In the genomic region with DNA sequence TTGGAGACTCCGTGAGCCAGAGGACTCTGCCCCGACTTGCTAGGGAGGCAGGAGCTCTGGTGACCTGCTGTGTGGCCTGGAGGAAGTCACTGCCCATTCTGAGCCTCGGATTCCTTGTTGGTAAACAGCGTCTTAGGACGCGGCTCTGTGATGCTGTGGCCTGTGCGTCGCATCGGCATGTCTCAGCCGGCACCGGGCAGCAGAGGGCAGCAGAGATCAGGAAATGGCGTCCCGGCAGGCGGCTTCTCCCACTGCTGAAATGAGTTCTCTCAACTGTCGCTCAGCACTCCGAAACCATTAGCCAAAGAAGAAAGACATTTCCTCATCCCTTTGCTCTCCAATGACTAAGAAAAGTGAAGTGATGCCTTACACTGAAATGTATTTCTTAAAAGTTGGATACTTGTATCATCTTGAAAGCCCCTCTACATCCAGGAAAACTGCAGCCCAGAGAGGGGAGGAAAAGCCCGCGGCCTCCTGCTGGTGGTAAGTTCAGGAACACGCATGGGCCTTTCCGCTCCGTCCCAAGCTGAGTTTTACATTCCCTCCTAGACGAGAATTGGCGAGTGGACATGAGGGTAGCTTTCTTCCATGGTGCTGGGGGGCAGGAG, we compare ENCODE assay signal across 1 cellular context.
TF ChIP-seq lines count a peak whose summit lies in the region.

No MANE protein-coding gene starts in this region.

TF ChIP-seq in GM12878, 131 proteins besides CTCF, POLR2A, EP300 and RAD21 (continued from another document):
- TF ChIP-seq, protein P1, sequence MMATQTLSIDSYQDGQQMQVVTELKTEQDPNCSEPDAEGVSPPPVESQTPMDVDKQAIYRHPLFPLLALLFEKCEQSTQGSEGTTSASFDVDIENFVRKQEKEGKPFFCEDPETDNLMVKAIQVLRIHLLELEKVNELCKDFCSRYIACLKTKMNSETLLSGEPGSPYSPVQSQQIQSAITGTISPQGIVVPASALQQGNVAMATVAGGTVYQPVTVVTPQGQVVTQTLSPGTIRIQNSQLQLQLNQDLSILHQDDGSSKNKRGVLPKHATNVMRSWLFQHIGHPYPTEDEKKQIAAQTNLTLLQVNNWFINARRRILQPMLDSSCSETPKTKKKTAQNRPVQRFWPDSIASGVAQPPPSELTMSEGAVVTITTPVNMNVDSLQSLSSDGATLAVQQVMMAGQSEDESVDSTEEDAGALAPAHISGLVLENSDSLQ (IDR thresholded peaks at IDR 0.05): peak; percentile 70
- TF ChIP-seq GATAD2B (conservative IDR thresholded peaks at IDR 0.05; ENCODE audit: low read depth) (no peak), DPF2 (IDR thresholded peaks at IDR 0.05) (no peak), POU2F2 (IDR thresholded peaks at IDR 0.05; ENCODE audit: borderline replicate concordance, low read depth, low read length) (0 out of 3 replicates have a peak, but pooled peaks have one; percentile 44), ZSCAN29 (IDR thresholded peaks at IDR 0.05) (no peak), TAF1 (IDR thresholded peaks at IDR 0.05; ENCODE audit: borderline replicate concordance, low read depth, low read length) (no peak), SIN3A (IDR thresholded peaks at IDR 0.05; ENCODE audit: low read depth, low read length) (no peak), HCFC1 (IDR thresholded peaks at IDR 0.05; ENCODE audit: low read length) (0 out of 2 replicates have a peak, but pooled peaks have one; percentile 24), SMC3 (IDR thresholded peaks at IDR 0.05; ENCODE audit: borderline replicate concordance, low read length) (peak; percentile 75), RAD51 (IDR thresholded peaks at IDR 0.05) (no peak)
- TF ChIP-seq, protein P2, sequence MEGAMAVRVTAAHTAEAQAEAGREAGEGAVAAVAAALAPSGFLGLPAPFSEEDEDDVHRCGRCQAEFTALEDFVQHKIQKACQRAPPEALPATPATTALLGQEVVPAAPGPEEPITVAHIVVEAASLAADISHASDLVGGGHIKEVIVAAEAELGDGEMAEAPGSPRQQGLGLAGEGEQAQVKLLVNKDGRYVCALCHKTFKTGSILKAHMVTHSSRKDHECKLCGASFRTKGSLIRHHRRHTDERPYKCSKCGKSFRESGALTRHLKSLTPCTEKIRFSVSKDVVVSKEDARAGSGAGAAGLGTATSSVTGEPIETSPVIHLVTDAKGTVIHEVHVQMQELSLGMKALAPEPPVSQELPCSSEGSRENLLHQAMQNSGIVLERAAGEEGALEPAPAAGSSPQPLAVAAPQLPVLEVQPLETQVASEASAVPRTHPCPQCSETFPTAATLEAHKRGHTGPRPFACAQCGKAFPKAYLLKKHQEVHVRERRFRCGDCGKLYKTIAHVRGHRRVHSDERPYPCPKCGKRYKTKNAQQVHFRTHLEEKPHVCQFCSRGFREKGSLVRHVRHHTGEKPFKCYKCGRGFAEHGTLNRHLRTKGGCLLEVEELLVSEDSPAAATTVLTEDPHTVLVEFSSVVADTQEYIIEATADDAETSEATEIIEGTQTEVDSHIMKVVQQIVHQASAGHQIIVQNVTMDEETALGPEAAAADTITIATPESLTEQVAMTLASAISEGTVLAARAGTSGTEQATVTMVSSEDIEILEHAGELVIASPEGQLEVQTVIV (IDR thresholded peaks at IDR 0.05; ENCODE audit: borderline replicate concordance, partially characterized antibody): no peak
- TF ChIP-seq, protein P3, sequence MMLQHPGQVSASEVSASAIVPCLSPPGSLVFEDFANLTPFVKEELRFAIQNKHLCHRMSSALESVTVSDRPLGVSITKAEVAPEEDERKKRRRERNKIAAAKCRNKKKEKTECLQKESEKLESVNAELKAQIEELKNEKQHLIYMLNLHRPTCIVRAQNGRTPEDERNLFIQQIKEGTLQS (IDR thresholded peaks at IDR 0.05; ENCODE audit: borderline replicate concordance, extremely low read depth, low read depth, low read length): no peak
